In genomic region chr12:5246196-5246595, GRCh38 we compare ENCODE assay signal across 20 cellular contexts.
"Had no signal": no experiment of that assay in that cellular context is flagged by ENCODE, and none has a peak within 500 bp of the region (broad histone marks: within the 10 kb centered on the region; RNA-seq: fewer than 3 reads in every experiment).

No MANE protein-coding gene starts in this region.

- H3K4me1 Mint-ChIP-seq: activated naive CD8-positive, alpha-beta T cell treated with anti-CD3 and anti-CD28 coated beads, Interleukin-2, amount 50 U/mL, for 24 hours; memory B cell had no signal

- H3K27ac Mint-ChIP-seq: activated naive CD4-positive, alpha-beta T cell treated with anti-CD3 and anti-CD28 coated beads for 36 hours; activated naive CD8-positive, alpha-beta T cell treated with anti-CD3 and anti-CD28 coated beads, Interleukin-2, amount 50 U/mL, for 24 hours; activated T-helper 2 cell treated with anti-CD3 and anti-CD28 coated beads, Interferon-gamma antibody, Interleukin-2, Interleukin-4, amounts not matched to agents 10 μg/mL and 5 μg/mL and 100 μg/mL, durations not matched to agents 14 hours and 24 hours and 36 hours; dendritic cell treated with granulocyte-macrophage colony-stimulating factor and Interleukin-4, amounts not matched to agents 40 ng/mL and 50 ng/mL, for 4 days; memory B cell; nephron had no signal

- H3K4me3 Mint-ChIP-seq: activated naive CD4-positive, alpha-beta T cell treated with anti-CD3 and anti-CD28 coated beads for 36 hours; activated naive CD8-positive, alpha-beta T cell treated with anti-CD3 and anti-CD28 coated beads, Interleukin-2, amount 50 U/mL, for 24 hours; dendritic cell treated with granulocyte-macrophage colony-stimulating factor and Interleukin-4, amounts not matched to agents 40 ng/mL and 50 ng/mL, for 4 days; memory B cell; nephron had no signal

- H3K27me3 Mint-ChIP-seq: activated naive CD8-positive, alpha-beta T cell treated with anti-CD3 and anti-CD28 coated beads, Interleukin-2, amount 50 U/mL, for 24 hours; dendritic cell treated with granulocyte-macrophage colony-stimulating factor and Interleukin-4, amounts not matched to agents 40 ng/mL and 50 ng/mL, for 4 days had no signal

- H3K27ac ChIP-seq: breast epithelium, foreskin keratinocyte, psoas muscle, right lobe of liver, upper lobe of left lung had no signal

- H3K36me3 Mint-ChIP-seq: memory B cell had no signal

- H3K4me1 ChIP-seq: breast epithelium, foreskin keratinocyte, right lobe of liver had no signal

- H3K4me3 ChIP-seq: breast epithelium, psoas muscle, right lobe of liver, upper lobe of left lung had no signal

- DNase-seq: activated CD4-positive, alpha-beta T cell treated with anti-CD3 and anti-CD28 coated beads for 1 hour; activated CD4-positive, alpha-beta T cell treated with anti-CD3 and anti-CD28 coated beads, Interleukin-2, amount 50 U/mL, for 4 hours; activated naive CD4-positive, alpha-beta T cell treated with anti-CD3 and anti-CD28 coated beads for 36 hours; activated naive CD8-positive, alpha-beta T cell treated with anti-CD3 and anti-CD28 coated beads, Interleukin-2, amount 50 U/mL, for 24 hours; activated T-cell treated with anti-CD3 and anti-CD28 coated beads, Interleukin-2, amount 50 U/mL, for 1 hour; aorta; effector memory CD4-positive, alpha-beta T cell; foreskin keratinocyte; glutamatergic neuron; hypothalamus; left ventricle myocardium superior; psoas muscle; right lobe of liver; stimulated activated naive CD8-positive, alpha-beta T cell treated with anti-CD3 and anti-CD28 coated beads, Interleukin-15, Interleukin-2, amounts not matched to agents 100 U/mL and 50 U/mL, for 24 hours; upper lobe of left lung had no signal

- H3K9me3 ChIP-seq: breast epithelium, psoas muscle, right lobe of liver, upper lobe of left lung had no signal

- H3K9me3 Mint-ChIP-seq: activated naive CD4-positive, alpha-beta T cell treated with anti-CD3 and anti-CD28 coated beads for 36 hours; activated naive CD8-positive, alpha-beta T cell treated with anti-CD3 and anti-CD28 coated beads, Interleukin-2, amount 50 U/mL, for 24 hours; activated T-helper 2 cell treated with anti-CD3 and anti-CD28 coated beads, Interferon-gamma antibody, Interleukin-2, Interleukin-4, amounts not matched to agents 10 μg/mL and 5 μg/mL and 100 μg/mL, durations not matched to agents 14 hours and 24 hours and 36 hours; dendritic cell treated with granulocyte-macrophage colony-stimulating factor and Interleukin-4, amounts not matched to agents 40 ng/mL and 50 ng/mL, for 4 days; memory B cell; nephron had no signal

- H3K36me3 ChIP-seq: breast epithelium, right lobe of liver, upper lobe of left lung had no signal

- ATAC-seq: activated naive CD8-positive, alpha-beta T cell treated with anti-CD3 and anti-CD28 coated beads, Interleukin-2, amount 50 U/mL, for 24 hours; foreskin keratinocyte; left ventricle myocardium superior; psoas muscle; right lobe of liver; stimulated activated naive CD8-positive, alpha-beta T cell treated with anti-CD3 and anti-CD28 coated beads, Interleukin-15, Interleukin-2, amounts not matched to agents 100 U/mL and 50 U/mL, for 24 hours had no signal

- H3K27me3 ChIP-seq: breast epithelium, foreskin keratinocyte, right lobe of liver, upper lobe of left lung had no signal
